ENCODE assay signal across 8 cellular contexts in genomic region chr2:70124983-70125480, GRCh38. TPM values are rescaled to one million over a fixed set of nuclear protein-coding genes. Genes with fewer than 3 reads are reported as not detected.
DNase-seq lines count a peak whose midpoint lies in the region; ATAC-seq, FAIRE-seq and TF ChIP-seq lines count a peak whose summit lies in the region.

No MANE protein-coding gene starts in this region.

- CTCF ChIA-PET in A549 (lab: Yijun Ruan, JAX) = interaction anchor here (0.6 to 3.9 kb wide), 14 partner anchors 8 to 608 kb away, joined by 3 to 18 read pairs (median 4); no protein-coding TSS in a partner anchor

- H3K9me3 ChIP-seq in A549 = no peaks in the 10 kb centered on the region
- no peaks in the 10 kb centered on the region for H3K9me3 ChIP-seq in left lung

- H3K27ac ChIP-seq in A549 = peak overlapping the region; percentile 96 to 99
- peak overlapping the region; percentile 97 to 98 for H3K27ac ChIP-seq in coronary artery
- peak overlapping the region; percentile 99 to 100 for H3K27ac ChIP-seq in left lung

- TF ChIP-seq POLR2A in A549 (IDR thresholded peaks at IDR 0.05; ENCODE audit: low read length) = peak; percentile 75; the same call in 1 of the 2 replicates

- FAIRE-seq in A549 (lab: Jason Lieb, UNC) = no peak

- 0 out of 3 replicates have a peak, but pooled peaks have one; percentile 3 for TF ChIP-seq CTCF in A549 (IDR thresholded peaks at IDR 0.05)
- TF ChIP-seq CTCF in coronary artery (IDR thresholded peaks at IDR 0.05) = no peak
- TF ChIP-seq CTCF in left lung (IDR thresholded peaks at IDR 0.05) = no peak

- POLR2A ChIA-PET in A549 (lab: Yijun Ruan, JAX) = interaction anchor here (0.7 to 3.0 kb wide), 17 partner anchors 10 to 211 kb away, joined by 3 to 156 read pairs (median 10); partner anchors contain the start of genes C2orf42, MXD1, PCBP1 and PCYOX1

- 2% methylated on average over 36 of the region's 36 CpGs for WGBS in A549 (ENCODE audit: missing lambda C conversion rate)

- peaks cover 34% of the 10 kb centered on the region for H3K4me1 ChIP-seq in A549
- peaks cover 4 to 60% of the 10 kb centered on the region in 2 donors for H3K4me1 ChIP-seq in left lung

- peak; percentile 83 to 86 for ATAC-seq in A549
- ATAC-seq in GM18511 (IDR thresholded peaks at IDR 0.05; ENCODE audit: unreplicated experiment) = peak; percentile 37
- ATAC-seq in left lung = peak; percentile 64

- no peak for TF ChIP-seq RAD21 in A549 (conservative IDR thresholded peaks at IDR 0.05 in 1 of 2, IDR thresholded peaks at IDR 0.05 in 1 of 2)

- intact Hi-C loops in left lung (cut with DNase I) = loop anchor here in 1 of 2 donors (5.0 kb wide), 1 partner anchor 38 kb away; the partner anchor contains the start of gene PCBP1

- peak; percentile 70 to 71 for DNase-seq in A549 (ENCODE audit: low read depth in 1 of 2, low spot score in 1 of 2)
- DNase-seq in MV-4-11 (lab: John Stamatoyannopoulos, UW) = peak; percentile 58
- DNase-seq in activated CD4-positive, CD25-positive, alpha-beta regulatory T cell treated with anti-CD3 and anti-CD28 coated beads, Interleukin-2, amount 50 U/mL, for 72 hours = peak; percentile 70
- DNase-seq in coronary artery (ENCODE audit: low spot score) = peak; percentile 80
- peak; percentile 77 to 92 for DNase-seq in left lung
- peak; percentile 70 for DNase-seq in stimulated activated CD4-positive, alpha-beta T cell treated with anti-CD3 and anti-CD28 coated beads, Interleukin-4, amount 100 ng/mL, for 24 hours
- no peak for DNase-seq in NCI-H226

- no peak for TF ChIP-seq EP300 in A549 (IDR thresholded peaks at IDR 0.05)

- H3K27me3 ChIP-seq in left lung = no peaks in the 10 kb centered on the region

- peak overlapping the region; percentile 81 for H3K4me2 ChIP-seq in A549

- no peaks in the 10 kb centered on the region for H3K36me3 ChIP-seq in left lung

- peak overlapping the region; percentile 52 for H3K4me3 ChIP-seq in A549
- H3K4me3 ChIP-seq in coronary artery = peak overlapping the region; percentile 75
- peak overlapping the region; percentile 46 to 52 for H3K4me3 ChIP-seq in left lung

TF ChIP-seq in A549, 52 proteins besides CTCF, POLR2A, EP300 and RAD21:
- TF ChIP-seq NR3C1 (IDR thresholded peaks at IDR 0.05) = no peak
- TF ChIP-seq TFCP2L1 (CRISPR knock-in tag; IDR thresholded peaks at IDR 0.05) = 0 out of 2 replicates have a peak, but pooled peaks have one; percentile 60
- TF ChIP-seq EHMT2 (IDR thresholded peaks at IDR 0.05; ENCODE audit: low read depth) = no peak
- peak; percentile 34; the same call in 1 of the 2 replicates for TF ChIP-seq HMGXB4 (CRISPR knock-in tag; IDR thresholded peaks at IDR 0.05; ENCODE audit: borderline replicate concordance)
- peak; percentile 57 to 82; a peak in 3 of 5 replicates for TF ChIP-seq JUN (IDR thresholded peaks at IDR 0.05)
- TF ChIP-seq SMC3 (IDR thresholded peaks at IDR 0.05) = 0 out of 3 replicates have a peak, but pooled peaks have one; percentile 18
- no peak for TF ChIP-seq RFX5 (IDR thresholded peaks at IDR 0.05)
- no peak for TF ChIP-seq MAZ (IDR thresholded peaks at IDR 0.05; ENCODE audit: borderline replicate concordance, low read depth, low read length)
- TF ChIP-seq FOSL2 (IDR thresholded peaks at IDR 0.05) = no peak
- 0 out of 2 replicates have a peak, but pooled peaks have one; percentile 9 for TF ChIP-seq FOSL2 (CRISPR knock-in tag; IDR thresholded peaks at IDR 0.05)
- TF ChIP-seq BCL3 (IDR thresholded peaks at IDR 0.05) = peak; percentile 38; the same call in 1 of the 3 replicates
- peak; percentile 41; the same call in 1 of the 2 replicates for TF ChIP-seq HOXB5 (CRISPR knock-in tag; IDR thresholded peaks at IDR 0.05)
- TF ChIP-seq SREBF2 (IDR thresholded peaks at IDR 0.05) = no peak
- peak; percentile 52; the same call in 1 of the 2 replicates for TF ChIP-seq PHF8 (IDR thresholded peaks at IDR 0.05; ENCODE audit: borderline replicate concordance, low read depth)
- TF ChIP-seq ELK1 (IDR thresholded peaks at IDR 0.05; ENCODE audit: low read depth, low read length) = no peak
- 0 out of 2 replicates have a peak, but pooled peaks have one; percentile 5 for TF ChIP-seq HOXA7 (CRISPR knock-in tag; IDR thresholded peaks at IDR 0.05)
- TF ChIP-seq ATOH8 (CRISPR knock-in tag; IDR thresholded peaks at IDR 0.05; ENCODE audit: low read depth) = peak; percentile 78
- TF ChIP-seq HOXB13 (CRISPR knock-in tag; IDR thresholded peaks at IDR 0.05; ENCODE audit: low read depth) = peak; percentile 21; the same call in 1 of the 2 replicates
- peak; percentile 95 for TF ChIP-seq MAX (IDR thresholded peaks at IDR 0.05)
- TF ChIP-seq E2F6 (IDR thresholded peaks at IDR 0.05; ENCODE audit: borderline replicate concordance, low read depth) = peak; percentile 94
- peak; percentile 76; the same call in 1 of the 2 replicates for TF ChIP-seq TP53 (CRISPR knock-in tag; IDR thresholded peaks at IDR 0.05)

RNA-seq across cellular contexts. Expression of gene PCBP1, which starts 37.8 kb away (rescaled TPM):
- polyA plus RNA-seq in A549 (2011; rRNA removed) (86.8 and 134 TPM in 2 replicates), A549 (2017; fragmentation: RNase III; extraction: RNeasy Plus Mini Kit Qiagen cat#74134 plus additional on column Dnase treatment) (284 to 310 TPM (median 304 TPM) in 3 replicates)
- 207 and 256 TPM in 2 replicates for polyA plus RNA-seq in A549 (2012; cell fraction: cytosol; rRNA removed)
- 280 and 285 TPM in 2 replicates for polyA plus RNA-seq in A549 (2012; cell fraction: nucleus; rRNA removed)
- 92.8 and 115 TPM in 2 replicates for polyA minus RNA-seq in A549 (2011; rRNA and poly(A)+ RNA removed)
- total RNA-seq in left lung = 100 to 1,000 TPM; 297 to 404 TPM
